ENCODE assay signal across 21 cellular contexts in the genomic region with DNA sequence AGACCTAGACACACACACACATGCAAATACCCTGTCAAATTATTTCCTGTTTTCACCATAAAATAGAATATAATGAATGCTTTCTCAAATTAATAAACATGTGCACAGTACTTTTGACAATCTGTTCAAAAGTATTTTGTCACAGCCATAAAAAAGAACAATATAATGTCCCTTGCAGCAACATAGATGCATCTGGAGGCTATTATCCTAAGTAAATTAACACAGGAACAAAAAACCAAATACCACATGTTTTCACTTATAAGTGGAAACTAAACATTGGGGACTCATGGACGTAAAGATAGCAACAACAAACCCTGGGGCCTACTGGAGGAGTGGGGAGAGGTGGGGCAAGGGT. TPM values are rescaled to one million over a fixed set of nuclear protein-coding genes. Genes with fewer than 3 reads are reported as not detected.
"Had no signal": no experiment of that assay in that cellular context is flagged by ENCODE, and none has a peak within 500 bp of the region (broad histone marks: within the 10 kb centered on the region; RNA-seq: fewer than 3 reads in every experiment).

No MANE protein-coding gene starts in this region.

- H3K9me3 ChIP-seq: esophagus muscularis mucosa, mucosa of descending colon, ovary, right atrium auricular region, sigmoid colon, suprapubic skin, thyroid gland had no signal

- H3K27ac Mint-ChIP-seq: dendritic cell treated with granulocyte-macrophage colony-stimulating factor and Interleukin-4, amounts not matched to agents 40 ng/mL and 50 ng/mL, for 4 days; effector memory CD8-positive, alpha-beta T cell; natural killer cell; neural progenitor cell; type B pancreatic cell had no signal

- H3K36me3 Mint-ChIP-seq: natural killer cell, neural progenitor cell, type B pancreatic cell had no signal

- H3K36me3 ChIP-seq: esophagus muscularis mucosa, neural progenitor cell, ovary, right atrium auricular region, sigmoid colon, suprapubic skin, thyroid gland had no signal

- H3K4me3 Mint-ChIP-seq: dendritic cell treated with granulocyte-macrophage colony-stimulating factor and Interleukin-4, amounts not matched to agents 40 ng/mL and 50 ng/mL, for 4 days; effector memory CD8-positive, alpha-beta T cell; natural killer cell; neural progenitor cell; type B pancreatic cell had no signal

- H3K4me1 Mint-ChIP-seq: natural killer cell, neural progenitor cell had no signal

- H3K27me3 ChIP-seq: esophagus muscularis mucosa, neural progenitor cell, ovary, right atrium auricular region, sigmoid colon, suprapubic skin, thyroid gland had no signal

- H3K27me3 Mint-ChIP-seq: dendritic cell treated with granulocyte-macrophage colony-stimulating factor and Interleukin-4, amounts not matched to agents 40 ng/mL and 50 ng/mL, for 4 days; type B pancreatic cell had no signal

- H3K4me3 ChIP-seq: esophagus muscularis mucosa, mucosa of descending colon, neural progenitor cell, ovary, right atrium auricular region, sigmoid colon, suprapubic skin, thyroid gland had no signal

- DNase-seq: effector memory CD8-positive, alpha-beta T cell; foreskin melanocyte; head of caudate nucleus; hippocampal formation; kidney glomerular epithelial cell; mucosa of descending colon; natural killer cell; nucleus accumbens; ovary; sigmoid colon; small intestine; stimulated activated CD4-positive, alpha-beta T cell treated with anti-CD3 and anti-CD28 coated beads, Interleukin-12 subunit alpha, Interleukin-12 subunit beta, amount 100 ng/mL, for 4 hours; stimulated activated naive CD8-positive, alpha-beta T cell treated with anti-CD3 and anti-CD28 coated beads, Interleukin-15, Interleukin-2, amounts not matched to agents 100 U/mL and 50 U/mL, for 24 hours; thyroid gland had no signal

- H3K9me3 Mint-ChIP-seq: dendritic cell treated with granulocyte-macrophage colony-stimulating factor and Interleukin-4, amounts not matched to agents 40 ng/mL and 50 ng/mL, for 4 days; effector memory CD8-positive, alpha-beta T cell; natural killer cell; neural progenitor cell; type B pancreatic cell had no signal

- ATAC-seq: effector memory CD8-positive, alpha-beta T cell; mucosa of descending colon; natural killer cell; stimulated activated naive CD8-positive, alpha-beta T cell treated with anti-CD3 and anti-CD28 coated beads, Interleukin-15, Interleukin-2, amounts not matched to agents 100 U/mL and 50 U/mL, for 24 hours had no signal

- H3K27ac ChIP-seq: epithelial cell of prostate, esophagus muscularis mucosa, neural progenitor cell, ovary, right atrium auricular region, sigmoid colon, thyroid gland had no signal

- H3K4me1 ChIP-seq: esophagus muscularis mucosa, neural progenitor cell, right atrium auricular region, sigmoid colon, thyroid gland had no signal

RNA-seq across cellular contexts. Expression of gene RAB40A, which starts 15.5 kb away (rescaled TPM):
- total RNA-seq: natural killer cell had no signal
